In genomic region chr3:182303169-182303568, GRCh38 we compare ENCODE assay signal across 14 cellular contexts.
"Had no signal": no experiment of that assay in that cellular context is flagged by ENCODE, and none has a peak within 500 bp of the region (broad histone marks: within the 10 kb centered on the region; RNA-seq: fewer than 3 reads in every experiment).

No MANE protein-coding gene starts in this region.

- FAIRE-seq: bronchial epithelial cell had no signal

- DNase-seq: activated CD4-positive, alpha-beta memory T cell treated with anti-CD3 and anti-CD28 coated beads for 36 hours; activated gamma-delta T cell treated with Interleukin-2 at 50 U/mL for 16 hours; activated naive CD8-positive, alpha-beta T cell treated with anti-CD3 and anti-CD28 coated beads for 36 hours; activated T-cell treated with anti-CD3 and anti-CD28 coated beads, Interleukin-2, amount 50 U/mL, for 72 hours; aorta; glutamatergic neuron; left colon; natural killer cell; right lobe of liver; spleen; stimulated activated CD4-positive, alpha-beta T cell treated with anti-CD3 and anti-CD28 coated beads, Interleukin-2, amount 100 ng/mL, for 24 hours; stimulated activated naive B cell treated with anti-CD40 and anti-IgM and Interleukin-4, amounts not matched to agents 10 μg/mL and 1 μg/mL and 100 μg/mL, for 72 hours; upper lobe of right lung had no signal
